19 cellular contexts compared by ENCODE assay signal in genomic region chr16:3472878-3473595, GRCh38. TPM values are rescaled to one million over a fixed set of nuclear protein-coding genes. Genes with fewer than 3 reads are reported as not detected.
DNase-seq lines count a peak whose midpoint lies in the region; ATAC-seq, FAIRE-seq and TF ChIP-seq lines count a peak whose summit lies in the region.
"Had no signal": no experiment of that assay in that cellular context is flagged by ENCODE, and none has a peak within 500 bp of the region (broad histone marks: within the 10 kb centered on the region; RNA-seq: fewer than 3 reads in every experiment).

No MANE protein-coding gene starts in this region.

- peaks cover 9% of the 10 kb centered on the region for H3K36me3 Mint-ChIP-seq in activated CD4-positive, alpha-beta T cell treated with anti-CD3 and anti-CD28 coated beads for 36 hours (ENCODE audit: low read depth)

- H3K27ac ChIP-seq in K562 (ENCODE audit: extremely low read depth, low read depth, low read length) = no peak overlapping the region
- H3K27ac ChIP-seq: 22Rv1; BLaER1 treated with 17β-estradiol and CSF1 and Interleukin-3, amounts not matched to agents 10 nM and 100 nM had no signal

- peak; percentile 40 for FAIRE-seq in K562 (lab: Jason Lieb, UNC)
- FAIRE-seq: frontal cortex had no signal

- BruUV-seq in K562 (replicated peaks; lab: Mats Ljungman, UMichigan) = no TSS peak

- no peak overlapping the region for H3K4me3 Mint-ChIP-seq in activated CD4-positive, alpha-beta T cell treated with anti-CD3 and anti-CD28 coated beads for 36 hours
- H3K4me3 Mint-ChIP-seq: memory B cell; stimulated activated memory B cell treated with anti-CD40 and anti-IgM and Interleukin-4, amounts not matched to agents 10 μg/mL and 1 μg/mL and 100 μg/mL, for 72 hours had no signal

- no peak overlapping the region for H3K4me2 ChIP-seq in K562 (ENCODE audit: insufficient read depth, low read length)
- H3K4me2 ChIP-seq: BLaER1 treated with 17β-estradiol and CSF1 and Interleukin-3, amounts not matched to agents 10 nM and 100 nM had no signal

- peaks cover 19% of the 10 kb centered on the region for H3K4me1 Mint-ChIP-seq in activated CD4-positive, alpha-beta T cell treated with anti-CD3 and anti-CD28 coated beads for 36 hours

- no peaks in the 10 kb centered on the region for H3K9me3 ChIP-seq in K562 (replicated peaks; ENCODE audit: control insufficient read depth, insufficient read depth, low read depth, low read length)

- POLR2A ChIA-PET in activated CD4-positive, alpha-beta T cell treated with anti-CD3 and anti-CD28 coated beads for 36 hours (lab: Charles Lee) = no interaction called here
- POLR2A ChIA-PET in K562 (lab: Yijun Ruan, JAX) = no interaction called here

- no peak overlapping the region for H3K4me3 ChIP-seq in K562
- H3K4me3 ChIP-seq: BLaER1 treated with 17β-estradiol and CSF1 and Interleukin-3, amounts not matched to agents 10 nM and 100 nM had no signal

- no peaks in the 10 kb centered on the region for H3K27me3 ChIP-seq in K562 (ENCODE audit: control insufficient read depth in 2 of 2, insufficient read depth in 2 of 2, low read length in 2 of 2)
- H3K27me3 ChIP-seq: BLaER1 treated with 17β-estradiol and CSF1 and Interleukin-3, amounts not matched to agents 10 nM and 100 nM had no signal

- H2AFZ ChIP-seq in K562 (ENCODE audit: low read depth, low read length) = no peak overlapping the region

- TF ChIP-seq POLR2A in K562 (conservative IDR thresholded peaks at IDR 0.05) = no peak

- no peak for TF ChIP-seq EP300 in K562 (IDR thresholded peaks at IDR 0.05; ENCODE audit: low read length)

- H3K9ac ChIP-seq in K562 (ENCODE audit: insufficient read depth in 1 of 2, low read depth in 2 of 2, low read length in 2 of 2) = no peak overlapping the region
- H3K9ac ChIP-seq: BLaER1 treated with 17β-estradiol and CSF1 and Interleukin-3, amounts not matched to agents 10 nM and 100 nM had no signal

- peak overlapping the region; percentile 68 for H3K27ac Mint-ChIP-seq in activated CD4-positive, alpha-beta T cell treated with anti-CD3 and anti-CD28 coated beads for 36 hours
- H3K27ac Mint-ChIP-seq: memory B cell; stimulated activated memory B cell treated with anti-CD40 and anti-IgM and Interleukin-4, amounts not matched to agents 10 μg/mL and 1 μg/mL and 100 μg/mL, for 72 hours had no signal

- ATAC-seq in activated CD4-positive, alpha-beta T cell treated with anti-CD3 and anti-CD28 coated beads for 36 hours = peak; percentile 48
- ATAC-seq in K562 = no peak
- ATAC-seq: stimulated activated memory B cell treated with anti-CD40 and anti-IgM and Interleukin-4, amounts not matched to agents 10 μg/mL and 1 μg/mL and 100 μg/mL, for 72 hours had no signal

- H3K4me1 ChIP-seq in K562 (replicated peaks in 1 of 2; ENCODE audit: control insufficient read depth in 2 of 2, insufficient read depth in 2 of 2, low read length in 2 of 2) = peaks cover 6 to 22% of the 10 kb centered on the region in 2 experiments; a peak in 4 of 5 replicates

- peaks cover 20% of the 10 kb centered on the region for H4K20me1 ChIP-seq in K562 (replicated peaks; ENCODE audit: control insufficient read depth, insufficient read depth, low read length)

- WGBS in K562 (ENCODE audit: insufficient coverage, low coverage, missing lambda C conversion rate) = 75% methylated on average over 10 of the region's 10 CpGs

- peaks cover 34% of the 10 kb centered on the region for H3K79me2 ChIP-seq in K562 (ENCODE audit: control insufficient read depth, insufficient read depth, low read length)

- in situ Hi-C loops in K562 (cut with MboI) = no loop called here

- intact Hi-C loops in activated CD4-positive, alpha-beta T cell treated with anti-CD3 and anti-CD28 coated beads for 36 hours (cut with DNase I, micrococcal nuclease) = no loop called here
- intact Hi-C loops in K562 (cut with micrococcal nuclease) (no loop called here), head of caudate nucleus (cut with DNase I) (no loop called here)

- no peak for TF ChIP-seq CTCF in K562 (IDR thresholded peaks at IDR 0.05 in 2 of 3, conservative IDR thresholded peaks at IDR 0.05 in 1 of 3; ENCODE audit: insufficient read depth in 2 of 3, low read depth in 1 of 3, low read length in 3 of 3)

- no peaks in the 10 kb centered on the region for H3K27me3 Mint-ChIP-seq in activated CD4-positive, alpha-beta T cell treated with anti-CD3 and anti-CD28 coated beads for 36 hours
- H3K27me3 Mint-ChIP-seq: memory B cell; stimulated activated memory B cell treated with anti-CD40 and anti-IgM and Interleukin-4, amounts not matched to agents 10 μg/mL and 1 μg/mL and 100 μg/mL, for 72 hours had no signal

- no peaks in the 10 kb centered on the region; the same call in 2 of the 3 replicates for H3K36me3 ChIP-seq in K562 (ENCODE audit: control insufficient read depth, insufficient read depth, low read length)

- CTCF ChIA-PET in activated CD4-positive, alpha-beta T cell treated with anti-CD3 and anti-CD28 coated beads for 36 hours (lab: Charles Lee) = interaction anchor here (0.7 kb wide), 1 partner anchor 190 kb away, joined by 3 read pairs; no protein-coding TSS in a partner anchor
- CTCF ChIA-PET in K562 (lab: Yijun Ruan, JAX; ENCODE audit: low intra/inter-chr PET ratio) = no interaction called here

- no peak for TF ChIP-seq RAD21 in K562 (CRISPR knock-in tag; conservative IDR thresholded peaks at IDR 0.05 in 1 of 2, IDR thresholded peaks at IDR 0.05 in 1 of 2)

- H3K9me1 ChIP-seq in K562 (ENCODE audit: control insufficient read depth, insufficient read depth, low read length) = peaks cover 2% of the 10 kb centered on the region

- DNase-seq in activated CD4-positive, alpha-beta T cell treated with anti-CD3 and anti-CD28 coated beads for 36 hours = peak; percentile 34
- no peak for DNase-seq in activated CD4-positive, alpha-beta T cell treated with anti-CD3 and anti-CD28 coated beads, Interleukin-2, amount 50 U/mL, for 1 hour
- DNase-seq in HCEC 1CT = peak; percentile 14
- DNase-seq in K562 (ENCODE audit: extremely low read depth in 1 of 4, low spot score in 3 of 4) = no peak
- DNase-seq in kidney tubule cell (ENCODE audit: low spot score) = peak; percentile 35
- no peak for DNase-seq in COLO668 (lab: John Stamatoyannopoulos, UW; ENCODE audit: unreplicated experiment)
- no peak for DNase-seq in COLO829 (ENCODE audit: low spot score)
- no peak for DNase-seq in head of caudate nucleus
- DNase-seq: KG1, NCI-H1417, RPMI8226, trophoblast cell had no signal

- no peaks in the 10 kb centered on the region for H3K9me3 Mint-ChIP-seq in activated CD4-positive, alpha-beta T cell treated with anti-CD3 and anti-CD28 coated beads for 36 hours (ENCODE audit: low read depth)
- H3K9me3 Mint-ChIP-seq: memory B cell; stimulated activated memory B cell treated with anti-CD40 and anti-IgM and Interleukin-4, amounts not matched to agents 10 μg/mL and 1 μg/mL and 100 μg/mL, for 72 hours had no signal

RNA-seq across cellular contexts. Expression of gene C16orf90, which starts 22.3 kb away (rescaled TPM):
- not detected for total RNA-seq in activated CD4-positive, alpha-beta T cell treated with anti-CD3 and anti-CD28 coated beads for 36 hours
- total RNA-seq in K562 (2011; cell fraction: chromatin; rRNA removed; ENCODE audit: low replicate concordance) = not detected in 2 replicates
- total RNA-seq in K562 (2011; cell fraction: nucleolus; rRNA removed) = not detected in 2 replicates
- total RNA-seq in K562 (2011; cell fraction: nucleoplasm; rRNA removed) = not detected in 2 replicates
- total RNA-seq in K562 (2014; rRNA removed) (not detected in 2 replicates), K562 (2014; rRNA removed; fragmentation: Illumina TruSeq; extraction: Trizol) (not detected in 2 replicates), K562 (2015; rRNA removed; fragmentation: Illumina TruSeq; extraction: Trizol) (not detected in 2 replicates), K562 (2021) (not detected in 2 replicates)
- polyA plus RNA-seq in K562 (2011; rRNA removed) (not detected in 2 replicates), K562 (2014; fragmentation: Illumina TruSeq; extraction: Trizol) (not detected in 2 replicates), K562 (2014; fragmentation: Nextera tagmentation; extraction: Ambion mirVana) (not detected), K562 (2014; rRNA removed) (not detected in 2 replicates)
- polyA plus RNA-seq in K562 (2011; cell fraction: cytosol; rRNA removed) = not detected in 2 replicates
- not detected in 2 replicates for polyA plus RNA-seq in K562 (2011; cell fraction: nucleus; rRNA removed)
- not detected in 2 replicates for polyA plus RNA-seq in K562 (2012)
- polyA minus RNA-seq in K562 (2011; rRNA and poly(A)+ RNA removed) = not detected in 2 replicates
- polyA minus RNA-seq in K562 (2011; cell fraction: cytosol; rRNA and poly(A)+ RNA removed) = not detected in 2 replicates
- polyA minus RNA-seq in K562 (2011; cell fraction: nucleus; rRNA and poly(A)+ RNA removed) = not detected in 2 replicates
- total RNA-seq: dermis microvascular lymphatic vessel endothelial cell, frontal cortex, skeletal muscle tissue had no signal

RNA-seq across cellular contexts. Expression of gene CLUAP1, which starts 27.8 kb away (rescaled TPM):
- total RNA-seq in activated CD4-positive, alpha-beta T cell treated with anti-CD3 and anti-CD28 coated beads for 36 hours = 10 to 100 TPM; 20.2 to 21.3 TPM
- 4.7 and 8.8 TPM in 2 replicates for total RNA-seq in K562 (2011; cell fraction: chromatin; rRNA removed; ENCODE audit: low replicate concordance)
- 2.0 and 3.0 TPM in 2 replicates for total RNA-seq in K562 (2011; cell fraction: nucleolus; rRNA removed)
- 3.7 and 4.2 TPM in 2 replicates for total RNA-seq in K562 (2011; cell fraction: nucleoplasm; rRNA removed)
- 4.8 and 6.8 TPM in 2 replicates for total RNA-seq in K562 (2014; rRNA removed)
- total RNA-seq in K562 (2014; rRNA removed; fragmentation: Illumina TruSeq; extraction: Trizol) = 10.8 and 11.0 TPM in 2 replicates
- total RNA-seq in K562 (2015; rRNA removed; fragmentation: Illumina TruSeq; extraction: Trizol) = 6.9 TPM in 2 replicates
- total RNA-seq in K562 (2021) = 6.2 and 6.7 TPM in 2 replicates
- 2.2 and 7.8 TPM in 2 replicates for polyA plus RNA-seq in K562 (2011; rRNA removed)
- polyA plus RNA-seq in K562 (2011; cell fraction: cytosol; rRNA removed) = 1.1 and 1.7 TPM in 2 replicates
- 3.2 and 3.3 TPM in 2 replicates for polyA plus RNA-seq in K562 (2011; cell fraction: nucleus; rRNA removed)
- 5.3 and 6.6 TPM in 2 replicates for polyA plus RNA-seq in K562 (2012)
- polyA plus RNA-seq in K562 (2014; fragmentation: Illumina TruSeq; extraction: Trizol) = 5.9 and 8.3 TPM in 2 replicates
- polyA plus RNA-seq in K562 (2014; fragmentation: Nextera tagmentation; extraction: Ambion mirVana) = 10 to 100 TPM; 11.1 to 17.6 TPM
- 4.9 and 6.6 TPM in 2 replicates for polyA plus RNA-seq in K562 (2014; rRNA removed)
- polyA minus RNA-seq in K562 (2011; rRNA and poly(A)+ RNA removed) = 9.2 and 14.1 TPM in 2 replicates
- polyA minus RNA-seq in K562 (2011; cell fraction: cytosol; rRNA and poly(A)+ RNA removed) = 2.0 and 6.1 TPM in 2 replicates
- 3.0 and 3.2 TPM in 2 replicates for polyA minus RNA-seq in K562 (2011; cell fraction: nucleus; rRNA and poly(A)+ RNA removed)

RNA-seq across cellular contexts. Expression of gene NAA60, which starts 29.6 kb away (rescaled TPM):
- total RNA-seq in activated CD4-positive, alpha-beta T cell treated with anti-CD3 and anti-CD28 coated beads for 36 hours = 10 to 100 TPM; 25.9 to 38.9 TPM
- total RNA-seq in K562 (2011; cell fraction: chromatin; rRNA removed; ENCODE audit: low replicate concordance) = 23.6 and 31.0 TPM in 2 replicates
- 14.6 and 17.7 TPM in 2 replicates for total RNA-seq in K562 (2011; cell fraction: nucleolus; rRNA removed)
- total RNA-seq in K562 (2011; cell fraction: nucleoplasm; rRNA removed) = 16.4 and 21.2 TPM in 2 replicates
- total RNA-seq in K562 (2014; rRNA removed) (9.5 and 13.7 TPM in 2 replicates), K562 (2014; rRNA removed; fragmentation: Illumina TruSeq; extraction: Trizol) (9.7 and 13.8 TPM in 2 replicates), K562 (2015; rRNA removed; fragmentation: Illumina TruSeq; extraction: Trizol) (10.3 and 11.9 TPM in 2 replicates), K562 (2021) (34.4 and 35.4 TPM in 2 replicates)
- polyA plus RNA-seq in K562 (2011; rRNA removed) (16.0 and 17.2 TPM in 2 replicates), K562 (2014; fragmentation: Illumina TruSeq; extraction: Trizol) (41.8 and 49.4 TPM in 2 replicates), K562 (2014; fragmentation: Nextera tagmentation; extraction: Ambion mirVana) (1 to 10 TPM; 2.1 to 2.3 TPM), K562 (2014; rRNA removed) (21.6 and 25.1 TPM in 2 replicates)
- polyA plus RNA-seq in K562 (2011; cell fraction: cytosol; rRNA removed) = 13.5 and 27.6 TPM in 2 replicates
- 13.9 and 22.0 TPM in 2 replicates for polyA plus RNA-seq in K562 (2011; cell fraction: nucleus; rRNA removed)
- polyA plus RNA-seq in K562 (2012) = 28.6 and 41.3 TPM in 2 replicates
- polyA minus RNA-seq in K562 (2011; rRNA and poly(A)+ RNA removed) = 13.7 and 14.0 TPM in 2 replicates
- 15.2 and 15.6 TPM in 2 replicates for polyA minus RNA-seq in K562 (2011; cell fraction: cytosol; rRNA and poly(A)+ RNA removed)
- polyA minus RNA-seq in K562 (2011; cell fraction: nucleus; rRNA and poly(A)+ RNA removed) = 5.9 and 8.3 TPM in 2 replicates

RNA-seq across cellular contexts. Expression of gene ZNF597, which starts 29.7 kb away (rescaled TPM):
- total RNA-seq in activated CD4-positive, alpha-beta T cell treated with anti-CD3 and anti-CD28 coated beads for 36 hours = 1 to 10 TPM; 1.9 to 2.4 TPM
- 0.67 and 1.7 TPM in 2 replicates for total RNA-seq in K562 (2011; cell fraction: chromatin; rRNA removed; ENCODE audit: low replicate concordance)
- 0.53 and 0.67 TPM in 2 replicates for total RNA-seq in K562 (2011; cell fraction: nucleolus; rRNA removed)
- total RNA-seq in K562 (2011; cell fraction: nucleoplasm; rRNA removed) = 0.95 and 1.5 TPM in 2 replicates
- total RNA-seq in K562 (2014; rRNA removed) = 0.20 and 0.68 TPM in 2 replicates
- 0.58 and 0.70 TPM in 2 replicates for total RNA-seq in K562 (2014; rRNA removed; fragmentation: Illumina TruSeq; extraction: Trizol)
- total RNA-seq in K562 (2015; rRNA removed; fragmentation: Illumina TruSeq; extraction: Trizol) = 0.57 and 0.62 TPM in 2 replicates
- total RNA-seq in K562 (2021) = 0.36 and 0.42 TPM in 2 replicates
- 0.17 and 0.57 TPM in 2 replicates for polyA plus RNA-seq in K562 (2011; rRNA removed)
- polyA plus RNA-seq in K562 (2011; cell fraction: cytosol; rRNA removed) = 0.03 and 0.22 TPM in 2 replicates
- 0.27 and 0.73 TPM in 2 replicates for polyA plus RNA-seq in K562 (2011; cell fraction: nucleus; rRNA removed)
- 0.29 and 0.30 TPM in 2 replicates for polyA plus RNA-seq in K562 (2012)
- polyA plus RNA-seq in K562 (2014; fragmentation: Illumina TruSeq; extraction: Trizol) = 0.29 and 0.43 TPM in 2 replicates
- polyA plus RNA-seq in K562 (2014; fragmentation: Nextera tagmentation; extraction: Ambion mirVana) = under 1 TPM; 0.14 to 0.31 TPM
- 0.32 and 0.34 TPM in 2 replicates for polyA plus RNA-seq in K562 (2014; rRNA removed)
- 0.32 and 1.0 TPM in 2 replicates for polyA minus RNA-seq in K562 (2011; rRNA and poly(A)+ RNA removed)
- 0.18 and 0.19 TPM in 2 replicates for polyA minus RNA-seq in K562 (2011; cell fraction: cytosol; rRNA and poly(A)+ RNA removed)
- 0.13 and 0.89 TPM in 2 replicates for polyA minus RNA-seq in K562 (2011; cell fraction: nucleus; rRNA and poly(A)+ RNA removed)

Comparison
In these comparisons a context has a peak if more than half of its experiments do, and no peak if none do; other contexts are left out.
1. DNase-seq: peak in activated CD4-positive, alpha-beta T cell treated with anti-CD3 and anti-CD28 coated beads for 36 hours (single experiment), HCEC 1CT (single experiment) and kidney tubule cell (single experiment); none in activated CD4-positive, alpha-beta T cell treated with anti-CD3 and anti-CD28 coated beads, Interleukin-2, amount 50 U/mL, for 1 hour (single experiment), K562 (0 of 4), COLO668 (single experiment), COLO829 (single experiment) and head of caudate nucleus (0 of 42).